Comparison of ENCODE assay signal across 12 cellular contexts in genomic region chr6:146892613-146893401, GRCh38.
DNase-seq lines count a peak whose midpoint lies in the region; ATAC-seq and TF ChIP-seq lines count a peak whose summit lies in the region.
"Had no signal": no experiment of that assay in that cellular context is flagged by ENCODE, and none has a peak within 500 bp of the region (broad histone marks: within the 10 kb centered on the region; RNA-seq: fewer than 3 reads in every experiment).

No MANE protein-coding gene starts in this region.

- peak; percentile 45 to 58 for DNase-seq in AML-193 (lab: John Stamatoyannopoulos, UW)
- peak; percentile 92 for DNase-seq in HT1080 (ENCODE audit: low read depth)
- DNase-seq in adipocyte (ENCODE audit: low read depth): peak; percentile 47
- DNase-seq in lung (ENCODE audit: low spot score): no peak
- DNase-seq in activated effector memory CD4-positive, alpha-beta T cell treated with Interleukin-2 at 50 U/mL for 16 hours: no peak
- DNase-seq in effector CD8-positive, alpha-beta T cell (lab: John Stamatoyannopoulos, UW): no peak
- no peak for DNase-seq in SW480 (ENCODE audit: low spot score)
- DNase-seq: activated CD8-positive, alpha-beta memory T cell treated with anti-CD3 and anti-CD28 coated beads for 24 hours; DMS153; heart right ventricle had no signal

- H3K27me3 ChIP-seq in adipocyte (replicated peaks; ENCODE audit: control insufficient read depth, insufficient read depth, low read length) (no peaks in the 10 kb centered on the region), lung (ENCODE audit: control insufficient read depth, insufficient read depth) (no peaks in the 10 kb centered on the region)
- H3K27me3 ChIP-seq: heart right ventricle, upper lobe of left lung had no signal

- H3K9me3 ChIP-seq in adipocyte (ENCODE audit: control insufficient read depth, low read length) (no peaks in the 10 kb centered on the region), lung (ENCODE audit: control insufficient read depth in 2 of 2, insufficient read depth in 1 of 2, low read length in 1 of 2) (no peaks in the 10 kb centered on the region)
- H3K9me3 ChIP-seq: heart right ventricle, upper lobe of left lung had no signal

- peaks cover 3% of the 10 kb centered on the region for H3K4me1 ChIP-seq in adipocyte (ENCODE audit: control insufficient read depth, insufficient read depth, low read length)
- no peaks in the 10 kb centered on the region for H3K4me1 ChIP-seq in lung (ENCODE audit: control insufficient read depth in 2 of 2, insufficient read depth in 2 of 2, low read length in 2 of 2)
- H3K4me1 ChIP-seq: upper lobe of left lung had no signal

- WGBS in lung, 2 donors: 66 to 68% methylated on average over 2 of the region's 2 CpGs

- H3K9ac ChIP-seq in adipocyte (ENCODE audit: low read length): no peak overlapping the region

- H3K36me3 ChIP-seq in adipocyte (ENCODE audit: control insufficient read depth, insufficient read depth, low read length, severe bottlenecking): no peaks in the 10 kb centered on the region
- H3K36me3 ChIP-seq in lung (ENCODE audit: control insufficient read depth in 2 of 2, insufficient read depth in 2 of 2, low read length in 2 of 2): no peaks in the 10 kb centered on the region
- H3K36me3 ChIP-seq: heart right ventricle, upper lobe of left lung had no signal

- TF ChIP-seq CTCF in lung (IDR thresholded peaks at IDR 0.05; ENCODE audit: control extremely low read depth, extremely low read depth): no peak

- peak overlapping the region in 1 of 2 donors; percentile 20 for H3K27ac ChIP-seq in lung (ENCODE audit: low read depth in 1 of 2, low read length in 1 of 2)
- H3K27ac ChIP-seq: upper lobe of left lung had no signal

- ATAC-seq in lung (ENCODE audit: insufficient read depth, low FRiP score): peak; percentile 61
- no peak for ATAC-seq in HG02798 (IDR thresholded peaks at IDR 0.05; ENCODE audit: poor library complexity, unreplicated experiment)

- no peak overlapping the region for H3K4me3 ChIP-seq in adipocyte (ENCODE audit: low read length)
- no peak overlapping the region for H3K4me3 ChIP-seq in lung
- H3K4me3 ChIP-seq: heart right ventricle, upper lobe of left lung had no signal

Comparison
In these comparisons a context has a peak if more than half of its experiments do, and no peak if none do; other contexts are left out.
1. DNase-seq: peak in AML-193 (2 of 2), HT1080 (single experiment) and adipocyte (single experiment); none in lung (single experiment), activated effector memory CD4-positive, alpha-beta T cell treated with Interleukin-2 at 50 U/mL for 16 hours (single experiment), effector CD8-positive, alpha-beta T cell (single experiment) and SW480 (single experiment).